6 cellular contexts compared by ENCODE assay signal in genomic region chr13:98413278-98413677, GRCh38.
DNase-seq lines count a peak whose midpoint lies in the region; ATAC-seq and TF ChIP-seq lines count a peak whose summit lies in the region.
"Not testable (repeated sequence)": the region's sequence is repeated elsewhere in the genome, so short reads cannot be mapped to it uniquely, and the experiment has no call there.

No MANE protein-coding gene starts in this region.

- H4K20me1 ChIP-seq in BLaER1 = not testable (repeated sequence)

- ATAC-seq in WTC11 = not testable (repeated sequence)

- H3K27ac Mint-ChIP-seq in WTC11 = not testable (repeated sequence)
- H3K27ac Mint-ChIP-seq in dendritic cell treated with granulocyte-macrophage colony-stimulating factor and Interleukin-4, amounts not matched to agents 40 ng/mL and 50 ng/mL, for 4 days = peak overlapping the region; percentile 93

- intact Hi-C loops in dendritic cell treated with granulocyte-macrophage colony-stimulating factor and Interleukin-4, amounts not matched to agents 40 ng/mL and 50 ng/mL, for 4 days (cut with micrococcal nuclease) = not testable (repeated sequence)

- CTCF ChIA-PET in HEK293 (lab: Yijun Ruan, JAX) (interaction anchor here (0.6 kb wide), 1 partner anchor 246 kb away, joined by 3 read pairs; no protein-coding TSS in a partner anchor), WTC11 (lab: Charles Lee) (interaction anchor here (1.0 to 1.5 kb wide), 3 partner anchors 17 to 380 kb away, joined by 3 read pairs; no protein-coding TSS in a partner anchor)

- H3K36me3 Mint-ChIP-seq in WTC11 = peaks cover 41% of the 10 kb centered on the region
- H3K36me3 Mint-ChIP-seq in dendritic cell treated with granulocyte-macrophage colony-stimulating factor and Interleukin-4, amounts not matched to agents 40 ng/mL and 50 ng/mL, for 4 days (ENCODE audit: low read depth) = peaks cover 43% of the 10 kb centered on the region

- not testable (repeated sequence) for H3K9ac ChIP-seq in BLaER1

- H3K27me3 Mint-ChIP-seq in WTC11 (ENCODE audit: low read depth); dendritic cell treated with granulocyte-macrophage colony-stimulating factor and Interleukin-4, amounts not matched to agents 40 ng/mL and 50 ng/mL, for 4 days: not testable (repeated sequence)

- POLR2A ChIA-PET in HEK293 (lab: Yijun Ruan, JAX); WTC11 (lab: Charles Lee): not testable (repeated sequence)

- H3K27ac ChIP-seq in BLaER1 (0 out of 2 replicates have a peak overlapping the region, but pooled peaks have one; percentile 74), C4-2B (peak overlapping the region; percentile 27)
- H3K27ac ChIP-seq in HEK293 (ENCODE audit: extremely low read depth, low read depth, low read length) = not testable (repeated sequence)

- DNase-seq in WTC11 (ENCODE audit: low spot score) = not testable (repeated sequence)
- DNase-seq in mesenteric fat pad (ENCODE audit: low spot score) = peak; percentile 35

- H3K36me3 ChIP-seq in BLaER1 = peaks cover 49% of the 10 kb centered on the region
- peaks cover 0 to 14% of the 10 kb centered on the region in 2 experiments; a peak in 1 of 3 replicates for H3K36me3 ChIP-seq in HEK293 (ENCODE audit: control insufficient read depth in 2 of 2, insufficient read depth in 1 of 2, low read length in 2 of 2)

- not testable (repeated sequence) for H3K27me3 ChIP-seq in BLaER1

- not testable (repeated sequence) for H3K4me1 Mint-ChIP-seq in WTC11
- peaks cover 42% of the 10 kb centered on the region for H3K4me1 Mint-ChIP-seq in dendritic cell treated with granulocyte-macrophage colony-stimulating factor and Interleukin-4, amounts not matched to agents 40 ng/mL and 50 ng/mL, for 4 days (ENCODE audit: low read depth)

- H3K4me1 ChIP-seq in BLaER1 = peaks cover 40% of the 10 kb centered on the region
- not testable (repeated sequence) for H3K4me1 ChIP-seq in HEK293 (ENCODE audit: control insufficient read depth, insufficient read depth, low read length)

- not testable (repeated sequence) for H3K4me3 Mint-ChIP-seq in WTC11
- peak overlapping the region; percentile 76 for H3K4me3 Mint-ChIP-seq in dendritic cell treated with granulocyte-macrophage colony-stimulating factor and Interleukin-4, amounts not matched to agents 40 ng/mL and 50 ng/mL, for 4 days

- H3K9me3 Mint-ChIP-seq in WTC11 = not testable (repeated sequence)
- peaks cover 14% of the 10 kb centered on the region for H3K9me3 Mint-ChIP-seq in dendritic cell treated with granulocyte-macrophage colony-stimulating factor and Interleukin-4, amounts not matched to agents 40 ng/mL and 50 ng/mL, for 4 days

- H3K4me2 ChIP-seq in BLaER1 = peak overlapping the region; percentile 83

- TF ChIP-seq CTCF in C4-2B (conservative IDR thresholded peaks at IDR 0.05); HEK293 (tag by site-specific recombination; IDR thresholded peaks at IDR 0.05); WTC11 (IDR thresholded peaks at IDR 0.05): not testable (repeated sequence)

- H3K4me3 ChIP-seq in BLaER1; HEK293 (ENCODE audit: low read depth, low read length): not testable (repeated sequence)

- H3K9me3 ChIP-seq in BLaER1 = peaks cover 21% of the 10 kb centered on the region
- H3K9me3 ChIP-seq in HEK293 (ENCODE audit: control insufficient read depth, insufficient read depth, low read depth, low read length) = not testable (repeated sequence)

TF ChIP-seq in HEK293, 187 proteins besides CTCF, POLR2A, EP300 and RAD21:
- peak; percentile 88 for TF ChIP-seq ZNF121 (tag by site-specific recombination; IDR thresholded peaks at IDR 0.05)

TF ChIP-seq in WTC11, 78 proteins besides CTCF, POLR2A, EP300 and RAD21:
- TF ChIP-seq ZNF121 (CRISPR knock-in tag; IDR thresholded peaks at IDR 0.05) = peak; percentile 56; the same call in 1 of the 2 replicates
